8 cellular contexts compared by ENCODE assay signal in genomic region chr11:48020092-48020755, GRCh38. TPM values are rescaled to one million over a fixed set of nuclear protein-coding genes. Genes with fewer than 3 reads are reported as not detected.
A peak's percentile ranks its signal among the peaks of the same experiment; 100 is the strongest.
DNase-seq lines count a peak whose midpoint lies in the region; ATAC-seq and TF ChIP-seq lines count a peak whose summit lies in the region.

No MANE protein-coding gene starts in this region.

- H3K14ac ChIP-seq in trophoblast cell (ENCODE audit: low read length) = no peak overlapping the region

- H3K27ac Mint-ChIP-seq in activated naive CD8-positive, alpha-beta T cell = peak overlapping the region; percentile 89
- no peak overlapping the region for H3K27ac Mint-ChIP-seq in activated naive CD8-positive, alpha-beta T cell treated with anti-CD3 and anti-CD28 coated beads for 36 hours
- H3K27ac Mint-ChIP-seq in activated CD8-positive, alpha-beta T cell treated with anti-CD3 and anti-CD28 coated beads for 36 hours = peak overlapping the region; percentile 73

- H2AFZ ChIP-seq in trophoblast cell (ENCODE audit: insufficient read depth, low read length, poor library complexity) = no peak overlapping the region

- no peak overlapping the region for H3K27ac ChIP-seq in trophoblast cell (ENCODE audit: low read depth, low read length)

- no peak overlapping the region for H3K4ac ChIP-seq in trophoblast cell (ENCODE audit: low read depth, low read length)

- no peak for DNase-seq in activated naive CD8-positive, alpha-beta T cell treated with anti-CD3 and anti-CD28 coated beads for 36 hours
- DNase-seq in activated CD8-positive, alpha-beta T cell treated with anti-CD3 and anti-CD28 coated beads for 36 hours = peak; percentile 73
- DNase-seq in trophoblast cell = peak; percentile 24 to 47
- DNase-seq in COLO668 (lab: John Stamatoyannopoulos, UW; ENCODE audit: unreplicated experiment) = no peak
- no peak for DNase-seq in NCI-H187 (lab: John Stamatoyannopoulos, UW)
- no peak for DNase-seq in SW480 (ENCODE audit: low spot score)

- POLR2A ChIA-PET in activated CD8-positive, alpha-beta T cell treated with anti-CD3 and anti-CD28 coated beads for 36 hours (lab: Charles Lee) = interaction anchor here (1.2 kb wide), 2 partner anchors 22 to 85 kb away, joined by 3 read pairs; no protein-coding TSS in a partner anchor

- CTCF ChIA-PET in activated CD8-positive, alpha-beta T cell treated with anti-CD3 and anti-CD28 coated beads for 36 hours (lab: Charles Lee) = interaction anchor here (1.0 to 3.2 kb wide), 8 partner anchors 11 to 88 kb away, joined by 4 to 12 read pairs (median 5); no protein-coding TSS in a partner anchor

- H3K9me3 ChIP-seq in trophoblast cell (ENCODE audit: insufficient read depth, low read depth, low read length) = peaks cover 2% of the 10 kb centered on the region

- H3K79me2 ChIP-seq in trophoblast cell (ENCODE audit: control insufficient read depth, insufficient read depth, low read length, poor library complexity) = no peaks in the 10 kb centered on the region

- no peak overlapping the region for H3K18ac ChIP-seq in trophoblast cell (ENCODE audit: low read length)

- H4K12ac ChIP-seq in trophoblast cell (ENCODE audit: low read depth, low read length) = no peak overlapping the region

- H3K79me1 ChIP-seq in trophoblast cell (ENCODE audit: low read length) = peaks cover 2% of the 10 kb centered on the region

- H3K4me3 ChIP-seq in trophoblast cell (ENCODE audit: low read depth, low read length) = no peak overlapping the region

- peaks cover 6% of the 10 kb centered on the region for H3K36me3 Mint-ChIP-seq in activated naive CD8-positive, alpha-beta T cell
- no peaks in the 10 kb centered on the region for H3K36me3 Mint-ChIP-seq in activated naive CD8-positive, alpha-beta T cell treated with anti-CD3 and anti-CD28 coated beads for 36 hours
- peaks cover 6% of the 10 kb centered on the region for H3K36me3 Mint-ChIP-seq in activated CD8-positive, alpha-beta T cell treated with anti-CD3 and anti-CD28 coated beads for 36 hours (ENCODE audit: low read depth)

- peaks cover 55% of the 10 kb centered on the region for H3K4me1 Mint-ChIP-seq in activated naive CD8-positive, alpha-beta T cell (ENCODE audit: low read depth)
- H3K4me1 Mint-ChIP-seq in activated naive CD8-positive, alpha-beta T cell treated with anti-CD3 and anti-CD28 coated beads for 36 hours = peaks cover 48% of the 10 kb centered on the region
- peaks cover 57% of the 10 kb centered on the region for H3K4me1 Mint-ChIP-seq in activated CD8-positive, alpha-beta T cell treated with anti-CD3 and anti-CD28 coated beads for 36 hours (ENCODE audit: low read depth)

- no peak overlapping the region for H4K91ac ChIP-seq in trophoblast cell (ENCODE audit: low read depth, low read length)

- H2BK5ac ChIP-seq in trophoblast cell (ENCODE audit: low read depth, low read length, poor library complexity) = no peak overlapping the region

- H3K23ac ChIP-seq in trophoblast cell (ENCODE audit: low read length) = no peak overlapping the region

- intact Hi-C loops in activated CD8-positive, alpha-beta T cell treated with anti-CD3 and anti-CD28 coated beads for 36 hours (cut with micrococcal nuclease) = no loop called here

- peak; percentile 88 for ATAC-seq in HG03354 (IDR thresholded peaks at IDR 0.05; ENCODE audit: poor library complexity, severe bottlenecking, unreplicated experiment)
- ATAC-seq in activated CD8-positive, alpha-beta T cell treated with anti-CD3 and anti-CD28 coated beads for 36 hours = peak; percentile 50

- no peaks in the 10 kb centered on the region for H3K36me3 ChIP-seq in trophoblast cell (ENCODE audit: control insufficient read depth in 1 of 2, insufficient read depth in 2 of 2, low read length in 2 of 2)

- no peaks in the 10 kb centered on the region for H3K27me3 Mint-ChIP-seq in activated naive CD8-positive, alpha-beta T cell
- no peaks in the 10 kb centered on the region for H3K27me3 Mint-ChIP-seq in activated naive CD8-positive, alpha-beta T cell treated with anti-CD3 and anti-CD28 coated beads for 36 hours
- no peaks in the 10 kb centered on the region for H3K27me3 Mint-ChIP-seq in activated CD8-positive, alpha-beta T cell treated with anti-CD3 and anti-CD28 coated beads for 36 hours

- H3K4me3 Mint-ChIP-seq in activated naive CD8-positive, alpha-beta T cell = peak overlapping the region; percentile 57
- no peak overlapping the region for H3K4me3 Mint-ChIP-seq in activated naive CD8-positive, alpha-beta T cell treated with anti-CD3 and anti-CD28 coated beads for 36 hours
- peak overlapping the region; percentile 4 for H3K4me3 Mint-ChIP-seq in activated CD8-positive, alpha-beta T cell treated with anti-CD3 and anti-CD28 coated beads for 36 hours

- no peak overlapping the region for H2BK12ac ChIP-seq in trophoblast cell (ENCODE audit: low read length)

- H3K27me3 ChIP-seq in trophoblast cell (ENCODE audit: insufficient read depth, low read length) = no peaks in the 10 kb centered on the region

- no peak overlapping the region for H3K9ac ChIP-seq in trophoblast cell (ENCODE audit: low read length)

- H2BK120ac ChIP-seq in trophoblast cell (ENCODE audit: insufficient read depth, low read length, poor library complexity) = no peak overlapping the region

- no peak overlapping the region for H3K4me2 ChIP-seq in trophoblast cell (ENCODE audit: low read length)

- H3K4me1 ChIP-seq in trophoblast cell (ENCODE audit: control insufficient read depth in 1 of 2, insufficient read depth in 2 of 2, low read length in 2 of 2) = peaks cover 5 to 7% of the 10 kb centered on the region in 2 experiments

- WGBS in trophoblast cell (ENCODE audit: extremely low coverage, insufficient coverage, insufficient read length) = no CpG with 5 or more reads among the region's 17 CpGs

- no peaks in the 10 kb centered on the region for H3K9me3 Mint-ChIP-seq in activated naive CD8-positive, alpha-beta T cell (ENCODE audit: low read depth)
- H3K9me3 Mint-ChIP-seq in activated naive CD8-positive, alpha-beta T cell treated with anti-CD3 and anti-CD28 coated beads for 36 hours = no peaks in the 10 kb centered on the region
- H3K9me3 Mint-ChIP-seq in activated CD8-positive, alpha-beta T cell treated with anti-CD3 and anti-CD28 coated beads for 36 hours = no peaks in the 10 kb centered on the region

- H2AK5ac ChIP-seq in trophoblast cell (ENCODE audit: low read length) = no peak overlapping the region

- TF ChIP-seq CTCF in activated CD8-positive, alpha-beta T cell treated with anti-CD3 and anti-CD28 coated beads for 36 hours (IDR thresholded peaks at IDR 0.05) = no peak

- H4K8ac ChIP-seq in trophoblast cell (ENCODE audit: low read depth, low read length) = no peak overlapping the region

RNA-seq across cellular contexts. Expression of gene PTPRJ, which starts 39.9 kb away (rescaled TPM):
- 10 to 100 TPM; 11.8 to 13.1 TPM for total RNA-seq in activated naive CD8-positive, alpha-beta T cell treated with anti-CD3 and anti-CD28 coated beads for 36 hours
- 10 to 100 TPM; 21.5 to 23.4 TPM for total RNA-seq in activated CD8-positive, alpha-beta T cell treated with anti-CD3 and anti-CD28 coated beads for 36 hours
- polyA plus RNA-seq in trophoblast cell (2013) = 5.4 TPM in 2 replicates

Comparison
In these comparisons a context has a peak if more than half of its experiments do, and no peak if none do; other contexts are left out.
1. DNase-seq: peak in activated CD8-positive, alpha-beta T cell treated with anti-CD3 and anti-CD28 coated beads for 36 hours (single experiment) and trophoblast cell (2 of 2); none in activated naive CD8-positive, alpha-beta T cell treated with anti-CD3 and anti-CD28 coated beads for 36 hours (single experiment), COLO668 (single experiment), NCI-H187 (0 of 2) and SW480 (single experiment).